1 cellular context compared by ENCODE assay signal in genomic region chr6:38773338-38773737, GRCh38.
TF ChIP-seq lines count a peak whose summit lies in the region.

No MANE protein-coding gene starts in this region.

TF ChIP-seq in WTC11, 78 proteins besides CTCF, POLR2A, EP300 and RAD21 (continued from another document):
- TF ChIP-seq ZMAT4 (CRISPR knock-in tag; IDR thresholded peaks at IDR 0.05) = no peak
- TF ChIP-seq RORB (CRISPR knock-in tag; IDR thresholded peaks at IDR 0.05) = no peak
- TF ChIP-seq GTF2I (CRISPR knock-in tag; conservative IDR thresholded peaks at IDR 0.05) = no peak
- no peak for TF ChIP-seq ELF4 (CRISPR knock-in tag; IDR thresholded peaks at IDR 0.05; ENCODE audit: low read depth)
- no peak for TF ChIP-seq E2F4 (CRISPR knock-in tag; IDR thresholded peaks at IDR 0.05; ENCODE audit: borderline replicate concordance, low read depth)
- TF ChIP-seq AFF4 (CRISPR knock-in tag; IDR thresholded peaks at IDR 0.05; ENCODE audit: borderline replicate concordance) = no peak
- TF ChIP-seq PRDM15 (CRISPR knock-in tag; IDR thresholded peaks at IDR 0.05) = no peak
- no peak for TF ChIP-seq TP53 (CRISPR knock-in tag; IDR thresholded peaks at IDR 0.05)
